Comparison of ENCODE assay signal across 8 cellular contexts in genomic region chr6:143941852-143942627, GRCh38.
DNase-seq lines count a peak whose midpoint lies in the region; ATAC-seq and TF ChIP-seq lines count a peak whose summit lies in the region.

No MANE protein-coding gene starts in this region.

- no peak overlapping the region for H3K4me3 Mint-ChIP-seq in activated CD8-positive, alpha-beta memory T cell treated with anti-CD3 and anti-CD28 coated beads, Interleukin-2, amount 10 ng/mL, durations not matched to agents 7 days and 5 days
- H3K4me3 Mint-ChIP-seq in osteocyte (ENCODE audit: unreplicated experiment) = no peak overlapping the region

- ATAC-seq in HG02623 (IDR thresholded peaks at IDR 0.05; ENCODE audit: unreplicated experiment) = peak; percentile 38
- peak; percentile 81 for ATAC-seq in activated CD8-positive, alpha-beta memory T cell treated with anti-CD3 and anti-CD28 coated beads, Interleukin-2, amount 10 ng/mL, durations not matched to agents 7 days and 5 days
- ATAC-seq in HG03039 (IDR thresholded peaks at IDR 0.05; ENCODE audit: unreplicated experiment) = no peak

- CTCF ChIA-PET in activated CD8-positive, alpha-beta memory T cell treated with anti-CD3 and anti-CD28 coated beads, Interleukin-2, amount 10 ng/mL, durations not matched to agents 7 days and 5 days (lab: Charles Lee) = interaction anchor here (0.8 to 7.4 kb wide), 28 partner anchors 9 to 430 kb away, joined by 3 to 85 read pairs (median 5); partner anchors contain the start of genes FUCA2 and PLAGL1

- H3K4me1 Mint-ChIP-seq in activated CD8-positive, alpha-beta memory T cell treated with anti-CD3 and anti-CD28 coated beads, Interleukin-2, amount 10 ng/mL, durations not matched to agents 7 days and 5 days = peaks cover 24% of the 10 kb centered on the region
- H3K4me1 Mint-ChIP-seq in osteocyte (ENCODE audit: unreplicated experiment) = no peaks in the 10 kb centered on the region

- H3K27ac Mint-ChIP-seq in activated CD8-positive, alpha-beta memory T cell treated with anti-CD3 and anti-CD28 coated beads, Interleukin-2, amount 10 ng/mL, durations not matched to agents 7 days and 5 days = no peak overlapping the region
- no peak overlapping the region for H3K27ac Mint-ChIP-seq in osteocyte (ENCODE audit: unreplicated experiment)

- no peaks in the 10 kb centered on the region for H3K9me3 Mint-ChIP-seq in activated CD8-positive, alpha-beta memory T cell treated with anti-CD3 and anti-CD28 coated beads, Interleukin-2, amount 10 ng/mL, durations not matched to agents 7 days and 5 days (ENCODE audit: low read depth)
- no peaks in the 10 kb centered on the region for H3K9me3 Mint-ChIP-seq in osteocyte (ENCODE audit: unreplicated experiment)

- peaks cover under 1% of the 10 kb centered on the region for H3K36me3 Mint-ChIP-seq in activated CD8-positive, alpha-beta memory T cell treated with anti-CD3 and anti-CD28 coated beads, Interleukin-2, amount 10 ng/mL, durations not matched to agents 7 days and 5 days
- peaks cover 18% of the 10 kb centered on the region for H3K36me3 Mint-ChIP-seq in osteocyte (ENCODE audit: unreplicated experiment)

- no peak overlapping the region for H3K4me3 ChIP-seq in GM12864 (ENCODE audit: low read depth, low read length)

- DNase-seq in GM12864 (ENCODE audit: low read depth) (peak; percentile 34), NCI-H524 treated with DMSO at 0.1 percent for 48 hours (lab: John Stamatoyannopoulos, UW) (peak; percentile 23), fibroblast of gingiva (ENCODE audit: low read depth) (peak; percentile 51), osteocyte (ENCODE audit: extremely low spot score, unreplicated experiment) (no peak), NCI-H510A treated with DMSO at 0.1 percent for 48 hours (lab: John Stamatoyannopoulos, UW) (no peak)
- peak; percentile 78 for DNase-seq in activated CD8-positive, alpha-beta memory T cell treated with anti-CD3 and anti-CD28 coated beads, Interleukin-2, amount 10 ng/mL, durations not matched to agents 7 days and 5 days

- peaks cover 10% of the 10 kb centered on the region for H3K27me3 Mint-ChIP-seq in activated CD8-positive, alpha-beta memory T cell treated with anti-CD3 and anti-CD28 coated beads, Interleukin-2, amount 10 ng/mL, durations not matched to agents 7 days and 5 days
- no peaks in the 10 kb centered on the region for H3K27me3 Mint-ChIP-seq in osteocyte (ENCODE audit: unreplicated experiment)

- TF ChIP-seq CTCF in GM12864 (IDR thresholded peaks at IDR 0.05; ENCODE audit: low read depth, low read length, missing control alignments) (peak; percentile 89), osteocyte (IDR thresholded peaks at IDR 0.05) (peak; percentile 58)

Comparison
In these comparisons a context has a peak if more than half of its experiments do, and no peak if none do; other contexts are left out.
1. DNase-seq: peak in GM12864 (single experiment), NCI-H524 treated with DMSO at 0.1 percent for 48 hours (single experiment), activated CD8-positive, alpha-beta memory T cell treated with anti-CD3 and anti-CD28 coated beads, Interleukin-2, amount 10 ng/mL, durations not matched to agents 7 days and 5 days (single experiment) and fibroblast of gingiva (single experiment); none in osteocyte (single experiment) and NCI-H510A treated with DMSO at 0.1 percent for 48 hours (single experiment).